Comparison of ENCODE assay signal across 1 cellular context in genomic region chr5:88879724-88880123, GRCh38.
TF ChIP-seq lines count a peak whose summit lies in the region.

No MANE protein-coding gene starts in this region.

TF ChIP-seq in endothelial cell of umbilical vein, 7 proteins besides CTCF, POLR2A, EP300 and RAD21 (continued from another document):
- no peak for TF ChIP-seq EZH2 (IDR thresholded peaks at IDR 0.05; ENCODE audit: borderline replicate concordance, low read depth, low read length, severe bottlenecking)
- no peak for TF ChIP-seq MYC (IDR thresholded peaks at IDR 0.05; ENCODE audit: low read depth, low read length)
- TF ChIP-seq JUN (IDR thresholded peaks at IDR 0.05; ENCODE audit: borderline replicate concordance, insufficient read depth, insufficient read length, low read depth) = peak; percentile 8
- no peak for TF ChIP-seq POLR2AphosphoS5 (IDR thresholded peaks at IDR 0.05; ENCODE audit: insufficient read depth, low read depth, low read length)
